1 cellular context compared by ENCODE assay signal in genomic region chr12:113136990-113137511, GRCh38.
A peak's percentile ranks its signal among the peaks of the same experiment; 100 is the strongest.
TF ChIP-seq lines count a peak whose summit lies in the region.

No MANE protein-coding gene starts in this region.

TF ChIP-seq in Ishikawa, 13 proteins besides CTCF, POLR2A, EP300 and RAD21 (continued from another document):
- TF ChIP-seq REST (IDR thresholded peaks at IDR 0.05; ENCODE audit: low read depth) (no peak), CEBPB (IDR thresholded peaks at IDR 0.05) (peak; percentile 80), FOXM1 (IDR thresholded peaks at IDR 0.05; ENCODE audit: borderline replicate concordance, low read depth) (no peak), CREB1 (IDR thresholded peaks at IDR 0.05; ENCODE audit: low read depth) (no peak), NFIC (IDR thresholded peaks at IDR 0.05) (no peak)
